Comparison of ENCODE assay signal across 35 cellular contexts in genomic region chrX:130507015-130507414, GRCh38.
A peak's percentile ranks its signal among the peaks of the same experiment; 100 is the strongest.
DNase-seq lines count a peak whose midpoint lies in the region; ATAC-seq, FAIRE-seq and TF ChIP-seq lines count a peak whose summit lies in the region.
"Had no signal": no experiment of that assay in that cellular context is flagged by ENCODE, and none has a peak within 500 bp of the region (broad histone marks: within the 10 kb centered on the region; RNA-seq: fewer than 3 reads in every experiment).

No MANE protein-coding gene starts in this region.

- no peak overlapping the region for H3K27ac ChIP-seq in HEK293 (ENCODE audit: extremely low read depth, low read depth, low read length)
- no peak overlapping the region for H3K27ac ChIP-seq in astrocyte (ENCODE audit: low read depth, low read length)
- H3K27ac ChIP-seq in K562 (ENCODE audit: extremely low read depth, low read depth, low read length): no peak overlapping the region
- H3K27ac ChIP-seq: 22Rv1; A549; BLaER1; BLaER1 treated with 17β-estradiol and CSF1 and Interleukin-3, amounts not matched to agents 10 nM and 100 nM; C4-2B had no signal

- no peak for DNase-seq in astrocyte (ENCODE audit: low read depth)
- DNase-seq in K562 (ENCODE audit: extremely low read depth in 1 of 4, low spot score in 3 of 4): no peak
- no peak for DNase-seq in stimulated activated CD4-positive, alpha-beta T cell treated with anti-CD3 and anti-CD28 coated beads, Interleukin-4, amount 100 ng/mL, for 24 hours
- no peak for DNase-seq in GOT3 (lab: John Stamatoyannopoulos, UW)
- no peak for DNase-seq in AG20443 (ENCODE audit: low spot score)
- DNase-seq: 8988T; ACHN; AML-193; BE2C; C1 segment of cervical spinal cord; Caco-2; Calu3; CD4-positive, alpha-beta memory T cell; CD4-positive, alpha-beta T cell; CD4-positive, CD25-positive, alpha-beta regulatory T cell; CD8-positive, alpha-beta memory T cell; CD8-positive, alpha-beta T cell; COR-L47; DMS 273 treated with DMSO at 0.1 percent for 48 hours; DMS153; DMS53; DMS79; DMS79 treated with DMSO at 0.1 percent for 48 hours; DND-41; EL had no signal

- POLR2A ChIA-PET in HEK293 (lab: Yijun Ruan, JAX) (no interaction called here), K562 (lab: Yijun Ruan, JAX) (no interaction called here)

- no peak overlapping the region for H2AFZ ChIP-seq in astrocyte (ENCODE audit: low read depth, low read length)
- H2AFZ ChIP-seq in K562 (ENCODE audit: low read depth, low read length): no peak overlapping the region

- CTCF ChIA-PET in HEK293 (lab: Yijun Ruan, JAX): no interaction called here
- CTCF ChIA-PET in K562 (lab: Yijun Ruan, JAX; ENCODE audit: low intra/inter-chr PET ratio): no interaction called here

- H4K20me1 ChIP-seq in astrocyte (ENCODE audit: insufficient read depth, low read length) (no peaks in the 10 kb centered on the region), K562 (replicated peaks; ENCODE audit: control insufficient read depth, insufficient read depth, low read length) (no peaks in the 10 kb centered on the region)
- H4K20me1 ChIP-seq: BLaER1; BLaER1 treated with 17β-estradiol and CSF1 and Interleukin-3, amounts not matched to agents 10 nM and 100 nM had no signal

- in situ Hi-C loops in K562 (cut with MboI): no loop called here

- TF ChIP-seq EP300 in K562 (IDR thresholded peaks at IDR 0.05; ENCODE audit: low read length): no peak

- intact Hi-C loops in K562 (cut with micrococcal nuclease): no loop called here

- 17% methylated on average over 2 of the region's 2 CpGs for whole genome bisulfite sequencing in K562 (ENCODE audit: insufficient coverage, low coverage, missing lambda C conversion rate)

- no peaks in the 10 kb centered on the region for H3K4me1 ChIP-seq in HEK293 (ENCODE audit: control insufficient read depth, insufficient read depth, low read length)
- H3K4me1 ChIP-seq in astrocyte (ENCODE audit: insufficient read depth, low read length): no peaks in the 10 kb centered on the region
- H3K4me1 ChIP-seq in K562 (replicated peaks in 1 of 2; ENCODE audit: control insufficient read depth in 2 of 2, insufficient read depth in 2 of 2, low read length in 2 of 2): no peaks in the 10 kb centered on the region
- H3K4me1 ChIP-seq: A549; BE2C; BLaER1; BLaER1 treated with 17β-estradiol and CSF1 and Interleukin-3, amounts not matched to agents 10 nM and 100 nM; Caco-2 had no signal

- H3K27ac Mint-ChIP-seq in astrocyte (ENCODE audit: unreplicated experiment): no peak overlapping the region
- H3K27ac Mint-ChIP-seq: B cell; CD14-positive monocyte; CD4-positive, alpha-beta memory T cell; CD4-positive, alpha-beta T cell; CD4-positive, CD25-positive, alpha-beta regulatory T cell; CD8-positive, alpha-beta memory T cell; CD8-positive, alpha-beta T cell had no signal

- H3K4me2 ChIP-seq in astrocyte (ENCODE audit: low read length) (no peak overlapping the region), K562 (ENCODE audit: insufficient read depth, low read length) (no peak overlapping the region)
- H3K4me2 ChIP-seq: A549; BLaER1; BLaER1 treated with 17β-estradiol and CSF1 and Interleukin-3, amounts not matched to agents 10 nM and 100 nM had no signal

- H3K79me2 ChIP-seq in astrocyte (ENCODE audit: insufficient read depth, low read length) (no peaks in the 10 kb centered on the region), K562 (ENCODE audit: control insufficient read depth, insufficient read depth, low read length) (no peaks in the 10 kb centered on the region)

- H3K27me3 ChIP-seq in astrocyte (ENCODE audit: insufficient read depth, low read length): no peaks in the 10 kb centered on the region
- H3K27me3 ChIP-seq in K562 (ENCODE audit: control insufficient read depth in 2 of 2, insufficient read depth in 2 of 2, low read length in 2 of 2): no peaks in the 10 kb centered on the region
- H3K27me3 ChIP-seq: BE2C had no signal

- TF ChIP-seq RAD21 in K562 (CRISPR knock-in tag; conservative IDR thresholded peaks at IDR 0.05 in 1 of 2, IDR thresholded peaks at IDR 0.05 in 1 of 2): no peak

- H3K4me3 Mint-ChIP-seq in astrocyte (ENCODE audit: unreplicated experiment): no peak overlapping the region
- H3K4me3 Mint-ChIP-seq: B cell; CD14-positive monocyte; CD4-positive, alpha-beta memory T cell; CD4-positive, alpha-beta T cell; CD4-positive, CD25-positive, alpha-beta regulatory T cell; CD8-positive, alpha-beta memory T cell; CD8-positive, alpha-beta T cell had no signal

- H3K9ac ChIP-seq in astrocyte (ENCODE audit: low read length) (no peak overlapping the region), K562 (ENCODE audit: insufficient read depth in 1 of 2, low read depth in 2 of 2, low read length in 2 of 2) (no peak overlapping the region)
- H3K9ac ChIP-seq: BLaER1; BLaER1 treated with 17β-estradiol and CSF1 and Interleukin-3, amounts not matched to agents 10 nM and 100 nM had no signal

- no peaks in the 10 kb centered on the region for H3K9me1 ChIP-seq in K562 (ENCODE audit: control insufficient read depth, insufficient read depth, low read length)

- ATAC-seq in K562: no peak
- ATAC-seq: A549; CD8-positive, alpha-beta T cell had no signal

- FAIRE-seq in astrocyte (lab: Jason Lieb, UNC) (peak; percentile 9), K562 (lab: Jason Lieb, UNC) (no peak)
- FAIRE-seq: A204.1, A549, D721Med had no signal

- H3K36me3 Mint-ChIP-seq in astrocyte (ENCODE audit: low read depth, unreplicated experiment): no peaks in the 10 kb centered on the region
- H3K36me3 Mint-ChIP-seq: CD14-positive monocyte; CD4-positive, alpha-beta memory T cell; CD4-positive, CD25-positive, alpha-beta regulatory T cell; CD8-positive, alpha-beta T cell had no signal

- H3K9me3 Mint-ChIP-seq in astrocyte (ENCODE audit: unreplicated experiment): no peaks in the 10 kb centered on the region
- H3K9me3 Mint-ChIP-seq: CD4-positive, alpha-beta T cell; CD8-positive, alpha-beta T cell had no signal

- no peaks in the 10 kb centered on the region for H3K27me3 Mint-ChIP-seq in astrocyte (ENCODE audit: low read depth, unreplicated experiment)
- H3K27me3 Mint-ChIP-seq: CD4-positive, alpha-beta memory T cell had no signal

- H3K9me3 ChIP-seq in HEK293 (ENCODE audit: control insufficient read depth, insufficient read depth, low read depth, low read length): no peaks in the 10 kb centered on the region
- H3K9me3 ChIP-seq in astrocyte (ENCODE audit: insufficient read depth, low read depth, low read length): no peaks in the 10 kb centered on the region
- no peaks in the 10 kb centered on the region for H3K9me3 ChIP-seq in K562 (replicated peaks; ENCODE audit: control insufficient read depth, insufficient read depth, low read depth, low read length)
- H3K9me3 ChIP-seq: A549, BE2C, Caco-2 had no signal

- TF ChIP-seq POLR2A in K562 (conservative IDR thresholded peaks at IDR 0.05): no peak

- H3K4me1 Mint-ChIP-seq in astrocyte (ENCODE audit: low read depth, unreplicated experiment): no peaks in the 10 kb centered on the region
- H3K4me1 Mint-ChIP-seq: B cell; CD14-positive monocyte; CD4-positive, alpha-beta memory T cell; CD4-positive, CD25-positive, alpha-beta regulatory T cell; CD8-positive, alpha-beta memory T cell had no signal

- TF ChIP-seq CTCF in HEK293 (tag by site-specific recombination; IDR thresholded peaks at IDR 0.05) (no peak), astrocyte (IDR thresholded peaks at IDR 0.05; ENCODE audit: insufficient read depth, low read depth, low read length) (no peak), K562 (IDR thresholded peaks at IDR 0.05 in 2 of 3, conservative IDR thresholded peaks at IDR 0.05 in 1 of 3; ENCODE audit: insufficient read depth in 2 of 3, low read depth in 1 of 3, low read length in 3 of 3) (no peak)

- H3K4me3 ChIP-seq in HEK293 (ENCODE audit: low read depth, low read length) (no peak overlapping the region), astrocyte (ENCODE audit: insufficient read depth, low read depth, low read length) (no peak overlapping the region), K562 (no peak overlapping the region)
- H3K4me3 ChIP-seq: A549; BLaER1; BLaER1 treated with 17β-estradiol and CSF1 and Interleukin-3, amounts not matched to agents 10 nM and 100 nM had no signal

- BruUV-seq in K562 (replicated peaks; lab: Mats Ljungman, UMichigan): no TSS peak

- H3K36me3 ChIP-seq in HEK293 (ENCODE audit: control insufficient read depth in 2 of 2, insufficient read depth in 1 of 2, low read length in 2 of 2) (no peaks in the 10 kb centered on the region), astrocyte (ENCODE audit: insufficient read depth, low read length) (no peaks in the 10 kb centered on the region), K562 (ENCODE audit: control insufficient read depth, insufficient read depth, low read length) (no peaks in the 10 kb centered on the region)
- H3K36me3 ChIP-seq: BE2C; BLaER1; BLaER1 treated with 17β-estradiol and CSF1 and Interleukin-3, amounts not matched to agents 10 nM and 100 nM had no signal

TF ChIP-seq in HEK293, 187 proteins besides CTCF, POLR2A, EP300 and RAD21:
- TF ChIP-seq ZNF19 (tag by site-specific recombination; IDR thresholded peaks at IDR 0.05; ENCODE audit: low read depth) (no peak), PRDM1 (tag by site-specific recombination; IDR thresholded peaks at IDR 0.05) (peak; percentile 99)

TF ChIP-seq in K562, 482 proteins besides CTCF, POLR2A, EP300 and RAD21:
- TF ChIP-seq ZNF512 (tag; IDR thresholded peaks at IDR 0.05) (peak; percentile 35; the same call in 1 of the 2 replicates), ZBTB34 (CRISPR knock-in tag; IDR thresholded peaks at IDR 0.05) (no peak)
